8 cellular contexts compared by ENCODE assay signal in the genomic region with DNA sequence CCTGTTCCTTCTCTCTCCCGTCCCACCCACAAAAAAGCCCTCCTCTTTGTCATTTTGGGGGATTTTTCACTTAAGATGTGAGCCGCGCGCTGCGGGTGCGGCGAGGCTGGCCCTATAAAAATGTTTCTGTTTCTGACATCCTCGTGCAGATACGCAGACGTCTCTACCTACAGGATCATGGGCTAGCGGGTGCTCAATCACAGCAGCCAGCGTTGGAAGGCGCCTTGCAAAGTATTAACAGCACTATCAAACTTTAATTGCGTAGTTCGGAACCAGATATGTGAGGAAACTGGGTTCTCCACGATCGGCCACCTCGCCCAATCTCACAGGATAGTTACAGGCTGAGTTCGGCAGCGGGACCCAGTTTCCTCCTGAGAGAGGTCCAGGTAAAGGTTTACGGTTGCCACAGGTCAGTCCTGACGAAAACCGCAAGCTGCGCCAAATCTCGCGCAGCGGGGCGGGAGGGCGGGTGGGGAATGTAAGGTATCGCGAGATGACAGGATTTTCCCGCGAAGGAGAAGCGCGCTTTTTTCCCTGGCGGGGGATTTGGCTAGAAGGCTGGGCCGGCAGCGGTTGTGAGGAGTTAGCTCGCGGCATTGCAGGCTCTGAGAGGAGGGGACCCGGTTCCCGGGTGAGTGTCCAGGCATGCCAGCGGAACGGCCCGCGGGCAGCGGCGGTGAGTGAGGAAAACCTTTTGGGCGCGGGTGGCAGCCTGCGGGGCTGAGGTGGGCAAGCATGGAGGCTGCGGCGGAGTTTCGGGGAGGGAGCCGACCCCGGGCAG. TPM values are rescaled to one million over a fixed set of nuclear protein-coding genes. Genes with fewer than 3 reads are reported as not detected.
DNase-seq lines count a peak whose midpoint lies in the region; ATAC-seq and TF ChIP-seq lines count a peak whose summit lies in the region.

A gene (plus strand): TSS at position 512 of the 781 bp plus-strand sequence. CDS start 134 bp downstream, at position 646.

- ATAC-seq in GM21576 (IDR thresholded peaks at IDR 0.05; ENCODE audit: unreplicated experiment) (peak; percentile 73), IMR-90 (ENCODE audit: low read depth) (peak; percentile 80)

- peak within 1 kb of the TSS; percentile 97 for H2AFZ ChIP-seq in IMR-90 (replicated peaks; ENCODE audit: low read length, poor library complexity)

- 0 out of 2 replicates have a peak within 1 kb of the TSS, but pooled peaks have one; percentile 14 for H2AK5ac ChIP-seq in IMR-90 (ENCODE audit: low read depth, low read length)

- H3K4me3 ChIP-seq in IMR-90 (ENCODE audit: insufficient read depth, low read depth, low read length) (peak within 1 kb of the TSS; percentile 87), esophagus muscularis mucosa (peak within 1 kb of the TSS; percentile 67 to 84 (median 72))

- peak within 1 kb of the TSS; percentile 99 for H3K4me2 ChIP-seq in IMR-90 (ENCODE audit: low read depth, low read length)

- peak within 1 kb of the TSS; percentile 80 for H2BK120ac ChIP-seq in IMR-90 (ENCODE audit: low read depth, low read length)

- in situ Hi-C loops in IMR-90 (cut with MboI; ENCODE audit: low sequenced_read_pairs) = no loop called here

- peak within 1 kb of the TSS; percentile 76 for H3K56ac ChIP-seq in IMR-90 (ENCODE audit: extremely low read depth, insufficient read depth, low read length)

- H3K27me3 ChIP-seq in IMR-90 (ENCODE audit: control insufficient read depth, insufficient read depth, low read length) (no peaks in the 10 kb centered on the region), esophagus muscularis mucosa (peaks cover 0 to 4% (median 0%) of the 10 kb centered on the region in 4 donors)

- H4K8ac ChIP-seq in IMR-90 (ENCODE audit: low read depth in 2 of 2, low read length in 2 of 2) = peak within 1 kb of the TSS; percentile 87 to 90

- TF ChIP-seq POLR2A in IMR-90 (IDR thresholded peaks at IDR 0.05; ENCODE audit: low read depth, low read length) (peak; percentile 75; the same call in 1 of the 2 replicates), esophagus muscularis mucosa (IDR thresholded peaks at IDR 0.05; ENCODE audit: low read depth) (no peak)

- peak within 1 kb of the TSS; percentile 49; the same call in 1 of the 2 replicates for H3K18ac ChIP-seq in IMR-90 (ENCODE audit: low read depth, low read length)

- peak; percentile 97 for DNase-seq in DMS53 (lab: John Stamatoyannopoulos, UW)
- peak; percentile 82 for DNase-seq in IMR-90
- DNase-seq in OCI-M2 (lab: John Stamatoyannopoulos, UW; ENCODE audit: unreplicated experiment) = peak; percentile 50
- peak; percentile 75 for DNase-seq in activated T-cell treated with anti-CD3 and anti-CD28 coated beads, Interleukin-2, amount 50 U/mL, for 1 hour
- peak; percentile 93 for DNase-seq in esophagus muscularis mucosa (ENCODE audit: extremely low spot score)
- peak; percentile 89 for DNase-seq in myocyte (ENCODE audit: low read depth)
- peak; percentile 55 for DNase-seq in stimulated activated CD8-positive, alpha-beta memory T cell treated with anti-CD3 and anti-CD28 coated beads, Interleukin-7, amount 100 ng/mL, for 24 hours (ENCODE audit: low read depth)

- H3K9me1 ChIP-seq in IMR-90 (ENCODE audit: insufficient read depth, low read length) = peaks cover 3% of the 10 kb centered on the region; the same call in 1 of the 2 replicates

- H2BK20ac ChIP-seq in IMR-90 (ENCODE audit: low read depth, low read length) = 0 out of 2 replicates have a peak within 1 kb of the TSS, but pooled peaks have one; percentile 44

- 0% methylated on average over 12 of the region's 56 CpGs; no CpG with 5 or more reads in 1 of the 2 experiments for WGBS in IMR-90 (ENCODE audit: extremely low coverage in 2 of 2, insufficient read length in 1 of 2), 2 experiments
- WGBS in esophagus muscularis mucosa = under 1% methylated on average over 35 of the region's 56 CpGs

- H2BK5ac ChIP-seq in IMR-90 (ENCODE audit: low read depth, low read length, poor library complexity, severe bottlenecking) = peak within 1 kb of the TSS; percentile 65

- peaks cover 3 to 8% of the 10 kb centered on the region in 2 experiments for H3K79me1 ChIP-seq in IMR-90 (ENCODE audit: low read depth in 1 of 2, low read length in 2 of 2)

- H3K4me1 ChIP-seq in IMR-90 (ENCODE audit: control insufficient read depth, insufficient read depth, low read length) (no peaks in the 10 kb centered on the region), esophagus muscularis mucosa (peaks cover 13 to 20% (median 19%) of the 10 kb centered on the region in 4 donors)

- intact Hi-C loops in IMR-90 (cut with micrococcal nuclease) = loop anchor here (2.0 kb wide), 1 partner anchor 143 kb away; a partner anchor contains a TSS
- intact Hi-C loops in esophagus muscularis mucosa (cut with DNase I) = no loop called here

- TF ChIP-seq EP300 in esophagus muscularis mucosa (IDR thresholded peaks at IDR 0.05) = no peak

- peak within 1 kb of the TSS; percentile 91 for H4K91ac ChIP-seq in IMR-90 (ENCODE audit: insufficient read depth, low read depth, low read length)

- H4K5ac ChIP-seq in IMR-90 (ENCODE audit: low read depth, low read length) = peak within 1 kb of the TSS; percentile 58

- 0 out of 3 replicates have a peak within 1 kb of the TSS, but pooled peaks have one; percentile 71 for H2BK15ac ChIP-seq in IMR-90 (ENCODE audit: low read depth, low read length)

- no peaks in the 10 kb centered on the region for H3K9me3 ChIP-seq in IMR-90 (ENCODE audit: control insufficient read depth, insufficient read depth, low read length)
- no peaks in the 10 kb centered on the region for H3K9me3 ChIP-seq in esophagus muscularis mucosa

- H3K9ac ChIP-seq in IMR-90 (ENCODE audit: low read depth, low read length) = peak within 1 kb of the TSS; percentile 94

- BruUV-seq in IMR-90 (replicated peaks; lab: Mats Ljungman, UMichigan) = no TSS peak

- peak within 1 kb of the TSS; percentile 86 for H3K23ac ChIP-seq in IMR-90 (ENCODE audit: low read depth, low read length)

- CTCF ChIA-PET in IMR-90 (lab: Yijun Ruan, JAX) = interaction anchor here (0.6 kb wide), 1 partner anchor 17 kb away, joined by 5 read pairs; no protein-coding TSS in a partner anchor

- TF ChIP-seq CTCF in IMR-90 (conservative IDR thresholded peaks at IDR 0.05; ENCODE audit: low read depth, low read length) = no peak
- TF ChIP-seq CTCF in esophagus muscularis mucosa (IDR thresholded peaks at IDR 0.05) = no peak

- no peaks in the 10 kb centered on the region for H4K20me1 ChIP-seq in IMR-90 (ENCODE audit: insufficient read depth, low read length)

- H3K36me3 ChIP-seq in IMR-90 (ENCODE audit: control insufficient read depth, insufficient read depth, low read length) (no peaks in the 10 kb centered on the region), esophagus muscularis mucosa (no peaks in the 10 kb centered on the region)

- TF ChIP-seq RAD21 in IMR-90 (IDR thresholded peaks at IDR 0.05; ENCODE audit: low read length) = no peak

- H2AK9ac ChIP-seq in IMR-90 (replicated peaks; ENCODE audit: low read depth, low read length, poor library complexity) = peak within 1 kb of the TSS; percentile 91

- dilution Hi-C loops in IMR-90 (cut with HindIII; ENCODE audit: low sequenced_read_pairs, unreplicated experiment) = no loop called here

- peak within 1 kb of the TSS; percentile 77 for H3K14ac ChIP-seq in IMR-90 (replicated peaks; ENCODE audit: low read depth, low read length)

- H3K4ac ChIP-seq in IMR-90 (ENCODE audit: low read depth, low read length) = peak within 1 kb of the TSS; percentile 83

- H3K27ac ChIP-seq in IMR-90 (ENCODE audit: insufficient read depth, low read length) (peak within 1 kb of the TSS; percentile 86), esophagus muscularis mucosa (replicated peaks in 1 of 4) (peak within 1 kb of the TSS; percentile 57 to 80 (median 64))

- POLR2A ChIA-PET in IMR-90 (lab: Charles Lee; ENCODE audit: unreplicated experiment) = no interaction called here

TF ChIP-seq in IMR-90, 13 proteins besides CTCF, POLR2A, EP300 and RAD21:
- TF ChIP-seq NFE2L2 (IDR thresholded peaks at IDR 0.05; ENCODE audit: low read depth, low read length) (no peak), MXI1 (IDR thresholded peaks at IDR 0.05; ENCODE audit: borderline replicate concordance, low read depth, low read length) (peak; percentile 59), BHLHE40 (IDR thresholded peaks at IDR 0.05; ENCODE audit: low read depth, low read length) (no peak), RCOR1 (IDR thresholded peaks at IDR 0.05; ENCODE audit: insufficient replicate concordance, low read length) (no peak)
- TF ChIP-seq, protein P1, sequence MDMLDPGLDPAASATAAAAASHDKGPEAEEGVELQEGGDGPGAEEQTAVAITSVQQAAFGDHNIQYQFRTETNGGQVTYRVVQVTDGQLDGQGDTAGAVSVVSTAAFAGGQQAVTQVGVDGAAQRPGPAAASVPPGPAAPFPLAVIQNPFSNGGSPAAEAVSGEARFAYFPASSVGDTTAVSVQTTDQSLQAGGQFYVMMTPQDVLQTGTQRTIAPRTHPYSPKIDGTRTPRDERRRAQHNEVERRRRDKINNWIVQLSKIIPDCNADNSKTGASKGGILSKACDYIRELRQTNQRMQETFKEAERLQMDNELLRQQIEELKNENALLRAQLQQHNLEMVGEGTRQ (IDR thresholded peaks at IDR 0.05; ENCODE audit: low read depth, low read length) = no peak
TF ChIP-seq in IMR-90: peak in this region for 1.

RNA-seq across cellular contexts. Expression of the gene that starts here (rescaled TPM):
- total RNA-seq in IMR-90 (2012; rRNA removed) (29.8 and 65.8 TPM in 2 replicates), esophagus muscularis mucosa (1 to 10 TPM; 1.3 to 1.7 (median 1.4) TPM), myocyte (2.6 and 6.0 TPM in 2 replicates)
- 13.5 and 15.9 TPM in 2 replicates for polyA plus RNA-seq in IMR-90 (2012; rRNA removed)
- 4.2 and 13.4 TPM in 2 replicates for polyA plus RNA-seq in IMR-90 (2012; cell fraction: cytosol; rRNA removed)
- 9.8 and 21.6 TPM in 2 replicates for polyA plus RNA-seq in IMR-90 (2012; cell fraction: nucleus; rRNA removed; ENCODE audit: low replicate concordance)
- polyA plus RNA-seq in myocyte (2012) = 0.76 TPM

Comparison
In these comparisons a context has a peak if more than half of its experiments do, and no peak if none do; other contexts are left out.
1. Peak in every context shown above with its lines: DNase-seq, ATAC-seq, H3K4me3 ChIP-seq and H3K27ac ChIP-seq.